Comparison of ENCODE assay signal across 30 cellular contexts in the genomic region with DNA sequence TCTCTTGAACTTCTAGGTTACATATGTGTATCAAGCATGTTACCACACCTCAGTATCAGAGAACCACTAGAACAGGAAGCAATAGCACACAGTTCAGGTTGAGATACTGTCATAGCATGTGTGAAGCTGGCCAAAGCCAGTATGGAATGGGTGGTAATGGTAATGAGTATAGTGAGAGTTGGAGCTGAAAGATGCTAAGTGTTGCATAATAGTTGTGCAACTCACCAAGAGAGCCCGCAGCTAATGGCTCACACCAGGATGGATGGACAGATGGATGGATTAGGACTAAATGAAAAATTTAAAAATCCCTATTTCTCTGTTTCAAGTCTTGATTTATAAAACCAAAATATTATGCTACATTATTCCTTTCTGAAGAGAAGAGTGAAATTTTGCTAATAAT. TPM values are rescaled to one million over a fixed set of nuclear protein-coding genes. Genes with fewer than 3 reads are reported as not detected.
"Had no signal": no experiment of that assay in that cellular context is flagged by ENCODE, and none has a peak within 500 bp of the region (broad histone marks: within the 10 kb centered on the region; RNA-seq: fewer than 3 reads in every experiment).

No MANE protein-coding gene starts in this region.

- H3K4me3 ChIP-seq: left lung, lung, ovary, skin epidermis, testis, transverse colon had no signal

- H3K27me3 Mint-ChIP-seq: activated CD4-positive, alpha-beta T cell treated with anti-CD3 and anti-CD28 coated beads for 36 hours; activated CD8-positive, alpha-beta memory T cell treated with anti-CD3 and anti-CD28 coated beads, Interleukin-2, amount 10 ng/mL, durations not matched to agents 7 days and 5 days; central memory CD8-positive, alpha-beta T cell; dendritic cell treated with granulocyte-macrophage colony-stimulating factor and Interleukin-4, amounts not matched to agents 40 ng/mL and 50 ng/mL, for 4 days; progenitor cell of endocrine pancreas had no signal

- DNase-seq: activated CD4-positive, alpha-beta T cell treated with anti-CD3 and anti-CD28 coated beads for 36 hours; activated CD4-positive, CD25-positive, alpha-beta regulatory T cell; activated CD8-positive, alpha-beta memory T cell treated with anti-CD3 and anti-CD28 coated beads, Interleukin-2, amount 10 ng/mL, durations not matched to agents 7 days and 5 days; activated CD8-positive, alpha-beta T cell treated with anti-CD3 and anti-CD28 coated beads, Interleukin-2, amount 10 ng/mL, durations not matched to agents 7 days and 5 days; activated naive CD4-positive, alpha-beta T cell; activated T-cell treated with anti-CD3 and anti-CD28 coated beads, Interleukin-2, amount 50 U/mL, for 72 hours; anterior cingulate cortex; foreskin fibroblast; head of caudate nucleus; hippocampal formation; left lung; ovary; stimulated activated CD4-positive, alpha-beta T cell treated with anti-CD3 and anti-CD28 coated beads, Interleukin-12 subunit alpha, Interleukin-12 subunit beta, amount 100 ng/mL, for 4 hours; stimulated activated CD4-positive, alpha-beta T cell treated with anti-CD3 and anti-CD28 coated beads, Interleukin-4, amount 100 ng/mL, for 1 hour; stimulated activated naive CD8-positive, alpha-beta T cell treated with anti-CD3 and anti-CD28 coated beads, Interleukin-15, Interleukin-2, amounts not matched to agents 100 U/mL and 50 U/mL, for 24 hours; testis; transverse colon had no signal

- H3K36me3 ChIP-seq: left lung, neutrophil, ovary, transverse colon had no signal

- H3K9me3 ChIP-seq: left lung, neutrophil, ovary, testis, transverse colon had no signal

- H3K4me1 Mint-ChIP-seq: activated CD4-positive, alpha-beta T cell treated with anti-CD3 and anti-CD28 coated beads for 36 hours; activated CD8-positive, alpha-beta memory T cell treated with anti-CD3 and anti-CD28 coated beads, Interleukin-2, amount 10 ng/mL, durations not matched to agents 7 days and 5 days; central memory CD8-positive, alpha-beta T cell had no signal

- H3K36me3 Mint-ChIP-seq: activated CD8-positive, alpha-beta memory T cell treated with anti-CD3 and anti-CD28 coated beads, Interleukin-2, amount 10 ng/mL, durations not matched to agents 7 days and 5 days; activated naive CD4-positive, alpha-beta T cell treated with anti-CD3 and anti-CD28 coated beads, Interleukin-2, amount 50 U/mL, for 72 hours had no signal

- H3K4me3 Mint-ChIP-seq: activated CD4-positive, alpha-beta T cell treated with anti-CD3 and anti-CD28 coated beads for 36 hours; activated CD8-positive, alpha-beta memory T cell treated with anti-CD3 and anti-CD28 coated beads, Interleukin-2, amount 10 ng/mL, durations not matched to agents 7 days and 5 days; activated CD8-positive, alpha-beta T cell treated with anti-CD3 and anti-CD28 coated beads, Interleukin-2, amount 10 ng/mL, durations not matched to agents 7 days and 5 days; activated T-cell treated with anti-CD3 and anti-CD28 coated beads, Interleukin-2, amount 50 U/mL, for 72 hours; central memory CD8-positive, alpha-beta T cell; dendritic cell treated with granulocyte-macrophage colony-stimulating factor and Interleukin-4, amounts not matched to agents 40 ng/mL and 50 ng/mL, for 4 days; endodermal cell; nephron; T-helper 2 cell treated with Interferon-gamma antibody and Interleukin-4, amounts not matched to agents 5 μg/mL and 100 μg/mL, for 36 hours had no signal

- H3K27me3 ChIP-seq: left lung, neutrophil, ovary, testis, transverse colon had no signal

- ATAC-seq: activated CD4-positive, alpha-beta T cell treated with anti-CD3 and anti-CD28 coated beads for 36 hours; activated CD8-positive, alpha-beta memory T cell treated with anti-CD3 and anti-CD28 coated beads, Interleukin-2, amount 10 ng/mL, durations not matched to agents 7 days and 5 days; activated CD8-positive, alpha-beta T cell treated with anti-CD3 and anti-CD28 coated beads, Interleukin-2, amount 10 ng/mL, durations not matched to agents 7 days and 5 days; activated naive CD4-positive, alpha-beta T cell treated with anti-CD3 and anti-CD28 coated beads, Interleukin-2, amount 50 U/mL, for 72 hours; activated T-cell treated with anti-CD3 and anti-CD28 coated beads, Interleukin-2, amount 50 U/mL, for 72 hours; esophagus mucosa; left lung; sciatic nerve; stimulated activated naive CD8-positive, alpha-beta T cell treated with anti-CD3 and anti-CD28 coated beads, Interleukin-15, Interleukin-2, amounts not matched to agents 100 U/mL and 50 U/mL, for 24 hours had no signal

- H3K9me3 Mint-ChIP-seq: activated naive CD4-positive, alpha-beta T cell treated with anti-CD3 and anti-CD28 coated beads, Interleukin-2, amount 50 U/mL, for 72 hours; activated T-cell treated with anti-CD3 and anti-CD28 coated beads, Interleukin-2, amount 50 U/mL, for 72 hours; central memory CD8-positive, alpha-beta T cell; dendritic cell treated with granulocyte-macrophage colony-stimulating factor and Interleukin-4, amounts not matched to agents 40 ng/mL and 50 ng/mL, for 4 days; endodermal cell; nephron; T-helper 2 cell treated with Interferon-gamma antibody and Interleukin-4, amounts not matched to agents 5 μg/mL and 100 μg/mL, for 36 hours had no signal

- H3K27ac ChIP-seq: left lung, neutrophil, ovary, skin epidermis, testis, transverse colon had no signal

- H3K4me1 ChIP-seq: left lung, testis, transverse colon had no signal

- H3K27ac Mint-ChIP-seq: activated CD4-positive, alpha-beta T cell treated with anti-CD3 and anti-CD28 coated beads for 36 hours; activated CD8-positive, alpha-beta memory T cell treated with anti-CD3 and anti-CD28 coated beads, Interleukin-2, amount 10 ng/mL, durations not matched to agents 7 days and 5 days; activated CD8-positive, alpha-beta T cell treated with anti-CD3 and anti-CD28 coated beads, Interleukin-2, amount 10 ng/mL, durations not matched to agents 7 days and 5 days; activated naive CD4-positive, alpha-beta T cell treated with anti-CD3 and anti-CD28 coated beads, Interleukin-2, amount 50 U/mL, for 72 hours; activated T-cell treated with anti-CD3 and anti-CD28 coated beads, Interleukin-2, amount 50 U/mL, for 72 hours; dendritic cell treated with granulocyte-macrophage colony-stimulating factor and Interleukin-4, amounts not matched to agents 40 ng/mL and 50 ng/mL, for 4 days; endodermal cell; nephron; progenitor cell of endocrine pancreas; T-helper 2 cell treated with Interferon-gamma antibody and Interleukin-4, amounts not matched to agents 5 μg/mL and 100 μg/mL, for 36 hours had no signal

RNA-seq across cellular contexts. Expression of a gene that starts 53.4 kb away (rescaled TPM):
- total RNA-seq: activated CD4-positive, alpha-beta T cell treated with anti-CD3 and anti-CD28 coated beads for 36 hours; activated CD8-positive, alpha-beta memory T cell treated with anti-CD3 and anti-CD28 coated beads, Interleukin-2, amount 10 ng/mL, durations not matched to agents 7 days and 5 days; activated CD8-positive, alpha-beta T cell treated with anti-CD3 and anti-CD28 coated beads, Interleukin-2, amount 10 ng/mL, durations not matched to agents 7 days and 5 days; activated naive CD4-positive, alpha-beta T cell treated with anti-CD3 and anti-CD28 coated beads, Interleukin-2, amount 50 U/mL, for 72 hours; activated T-cell treated with anti-CD3 and anti-CD28 coated beads, Interleukin-2, amount 50 U/mL, for 72 hours; bronchial epithelial cell had no signal
